Comparison of ENCODE assay signal across 1 cellular context in the genomic region with DNA sequence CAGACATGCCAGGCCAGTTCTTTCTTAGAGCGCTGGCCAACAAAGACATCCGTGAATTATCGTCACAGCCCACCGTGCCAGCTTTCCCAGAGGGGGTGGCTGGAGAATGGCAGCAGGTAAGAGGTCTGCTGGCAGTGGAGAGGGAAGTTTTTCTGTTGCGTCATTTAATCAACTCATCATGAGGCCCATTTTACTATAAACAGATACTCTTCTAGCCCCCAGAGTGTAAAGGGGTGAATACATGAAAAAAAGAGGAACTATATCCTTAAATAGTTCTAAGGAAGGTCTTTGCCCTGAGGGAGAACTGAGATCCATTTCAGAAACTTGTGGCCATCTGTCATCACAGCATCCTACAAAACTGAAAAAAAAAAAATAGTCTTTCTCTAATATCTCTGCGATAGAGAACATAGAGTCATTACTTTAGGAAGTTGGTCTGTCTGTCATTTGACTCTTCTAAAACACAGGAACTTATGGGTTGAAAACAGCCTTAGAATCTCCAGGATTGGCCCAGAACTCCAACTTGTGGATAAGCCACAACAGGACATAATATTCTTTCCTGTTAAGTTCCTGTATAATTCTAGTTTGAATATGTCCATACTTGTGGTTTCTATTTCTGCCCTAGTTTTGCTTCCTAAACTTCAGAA.
TF ChIP-seq lines count a peak whose summit lies in the region.

No MANE protein-coding gene starts in this region.

TF ChIP-seq in endothelial cell of umbilical vein, 7 proteins besides CTCF, POLR2A, EP300 and RAD21:
- TF ChIP-seq EZH2 (IDR thresholded peaks at IDR 0.05; ENCODE audit: borderline replicate concordance, low read depth, low read length, severe bottlenecking): no peak
